In genomic region chr1:1433804-1434130, GRCh38 we compare ENCODE assay signal across 8 cellular contexts.
DNase-seq lines count a peak whose midpoint lies in the region; ATAC-seq lines count a peak whose summit lies in the region.

No MANE protein-coding gene starts in this region.

- no peak for ATAC-seq in HG03139 (IDR thresholded peaks at IDR 0.05; ENCODE audit: unreplicated experiment)

- DNase-seq in DMS79 treated with DMSO at 0.1 percent for 48 hours (lab: John Stamatoyannopoulos, UW) (peak; percentile 19), DMS79 (lab: John Stamatoyannopoulos, UW) (no peak), hepatic stellate cell (ENCODE audit: low spot score) (peak; percentile 46), AG20443 (ENCODE audit: low spot score) (no peak)
- peak; percentile 23 for DNase-seq in activated CD8-positive, alpha-beta memory T cell treated with anti-CD3 and anti-CD28 coated beads, Interleukin-2, amount 50 U/mL, for 24 hours (ENCODE audit: extremely low read depth)
- peak; percentile 60 to 62 (median 62) for DNase-seq in stimulated activated CD4-positive, alpha-beta T cell treated with anti-CD3 and anti-CD28 coated beads, Interleukin-12 subunit alpha, Interleukin-12 subunit beta, amount 100 ng/mL, for 48 hours (ENCODE audit: low read depth in 2 of 3, low spot score in 1 of 3)
- no peak for DNase-seq in effector CD8-positive, alpha-beta T cell (lab: John Stamatoyannopoulos, UW)

Comparison
In these comparisons a context has a peak if more than half of its experiments do, and no peak if none do; other contexts are left out.
1. DNase-seq: peak in DMS79 treated with DMSO at 0.1 percent for 48 hours (single experiment), activated CD8-positive, alpha-beta memory T cell treated with anti-CD3 and anti-CD28 coated beads, Interleukin-2, amount 50 U/mL, for 24 hours (single experiment), hepatic stellate cell (single experiment) and stimulated activated CD4-positive, alpha-beta T cell treated with anti-CD3 and anti-CD28 coated beads, Interleukin-12 subunit alpha, Interleukin-12 subunit beta, amount 100 ng/mL, for 48 hours (3 of 3); none in DMS79 (single experiment), effector CD8-positive, alpha-beta T cell (single experiment) and AG20443 (single experiment).